ENCODE assay signal across 13 cellular contexts in genomic region chr1:163766537-163766936, GRCh38.
A peak's percentile ranks its signal among the peaks of the same experiment; 100 is the strongest.
DNase-seq lines count a peak whose midpoint lies in the region; ATAC-seq and TF ChIP-seq lines count a peak whose summit lies in the region.
"Had no signal": no experiment of that assay in that cellular context is flagged by ENCODE, and none has a peak within 500 bp of the region (broad histone marks: within the 10 kb centered on the region; RNA-seq: fewer than 3 reads in every experiment).

No MANE protein-coding gene starts in this region.

- peaks cover 19% of the 10 kb centered on the region for H3K9me3 Mint-ChIP-seq in nephron progenitor cell

- no peak overlapping the region for H3K4me3 ChIP-seq in DND-41 (ENCODE audit: low read depth in 1 of 2, low read length in 2 of 2)
- H3K4me3 ChIP-seq: HAP-1, K562 had no signal

- H3K4me2 ChIP-seq in DND-41 (ENCODE audit: insufficient read depth, low read length), result no peak overlapping the region

- no peak overlapping the region for H2AFZ ChIP-seq in DND-41 (ENCODE audit: low read depth, low read length)

- H3K4me1 Mint-ChIP-seq in nephron progenitor cell, result peaks cover 60% of the 10 kb centered on the region
- H3K4me1 Mint-ChIP-seq: B cell had no signal

- H3K9me3 ChIP-seq in DND-41 (ENCODE audit: insufficient read depth, low read length, severe bottlenecking), result no peaks in the 10 kb centered on the region
- H3K9me3 ChIP-seq: Caco-2, HAP-1 had no signal

- no peaks in the 10 kb centered on the region for H4K20me1 ChIP-seq in DND-41 (ENCODE audit: insufficient read depth, low read length)

- H3K4me1 ChIP-seq in DND-41 (ENCODE audit: insufficient read depth, low read length), result no peaks in the 10 kb centered on the region
- H3K4me1 ChIP-seq: Caco-2, HAP-1 had no signal

- no peaks in the 10 kb centered on the region for H3K36me3 ChIP-seq in DND-41 (ENCODE audit: insufficient read depth, low read length)
- H3K36me3 ChIP-seq: HAP-1 had no signal

- DNase-seq in DND-41 (no peak), UCSD-AML1 (lab: John Stamatoyannopoulos, UW; ENCODE audit: unreplicated experiment) (peak; percentile 14), nephron progenitor cell (no peak), SIG-M5 (lab: John Stamatoyannopoulos, UW) (no peak)
- DNase-seq: Caco-2; CD4-positive, alpha-beta T cell; GF-D8 had no signal

- H3K27ac ChIP-seq in DND-41 (ENCODE audit: low read length), result no peak overlapping the region
- H3K27ac ChIP-seq: C4-2B had no signal

- ATAC-seq in DND-41 (ENCODE audit: insufficient read depth, low read depth), result peak; percentile 59; the same call in 2 of the 3 replicates
- no peak for ATAC-seq in GM21390 (IDR thresholded peaks at IDR 0.05; ENCODE audit: unreplicated experiment)
- ATAC-seq in GM19328 (IDR thresholded peaks at IDR 0.05; ENCODE audit: unreplicated experiment), result no peak
- ATAC-seq: K562 had no signal

- no peaks in the 10 kb centered on the region for H3K79me2 ChIP-seq in DND-41 (ENCODE audit: insufficient read depth, low read length)

- H3K27ac Mint-ChIP-seq in nephron progenitor cell, result peak overlapping the region; percentile 21
- H3K27ac Mint-ChIP-seq: B cell; CD4-positive, alpha-beta T cell had no signal

- H3K36me3 Mint-ChIP-seq in nephron progenitor cell (ENCODE audit: low read depth), result no peaks in the 10 kb centered on the region

- H3K27me3 Mint-ChIP-seq in nephron progenitor cell (ENCODE audit: low read depth, poor library complexity), result peaks cover 8% of the 10 kb centered on the region
- H3K27me3 Mint-ChIP-seq: B cell; CD4-positive, alpha-beta T cell had no signal

- no peaks in the 10 kb centered on the region for H3K27me3 ChIP-seq in DND-41 (ENCODE audit: insufficient read depth, low read length, poor library complexity)

- H3K4me3 Mint-ChIP-seq in nephron progenitor cell, result no peak overlapping the region
- H3K4me3 Mint-ChIP-seq: B cell; CD4-positive, alpha-beta T cell had no signal

- TF ChIP-seq CTCF in DND-41 (IDR thresholded peaks at IDR 0.05; ENCODE audit: borderline replicate concordance, extremely low read depth, low read length, poor library complexity, severe bottlenecking) (no peak), nephron progenitor cell (IDR thresholded peaks at IDR 0.05) (no peak)

- H3K9ac ChIP-seq in DND-41 (ENCODE audit: low read depth, low read length), result no peak overlapping the region
